8 cellular contexts compared by ENCODE assay signal in the genomic region with DNA sequence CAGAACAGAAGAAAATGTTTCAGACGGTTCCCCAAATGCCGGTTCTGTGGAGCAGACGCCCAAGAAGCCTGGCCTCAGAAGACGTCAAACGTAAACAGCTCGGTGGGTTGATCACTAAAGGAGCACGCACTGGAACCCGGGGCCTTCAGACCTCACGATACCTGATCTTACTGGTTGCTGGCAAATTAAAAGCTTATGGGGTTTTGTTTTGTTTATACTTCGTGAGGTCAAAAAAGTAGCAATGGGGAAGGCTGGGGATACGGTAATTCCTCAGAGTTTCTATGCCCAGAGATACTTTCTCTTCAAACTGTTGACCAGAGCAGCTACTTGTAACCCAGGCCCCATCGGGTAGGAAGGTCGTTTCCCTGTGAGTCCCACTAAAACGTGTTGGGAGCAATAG. TPM values are rescaled to one million over a fixed set of nuclear protein-coding genes. Genes with fewer than 3 reads are reported as not detected.
DNase-seq lines count a peak whose midpoint lies in the region; ATAC-seq and TF ChIP-seq lines count a peak whose summit lies in the region.

No MANE protein-coding gene starts in this region.

- peaks cover 33 to 54% (median 47%) of the 10 kb centered on the region in 3 donors for H3K4me1 ChIP-seq in skeletal muscle tissue (ENCODE audit: control insufficient read depth in 3 of 3, insufficient read depth in 3 of 3, low read length in 3 of 3)

- peak overlapping the region; percentile 97 to 99 (median 98) for H3K27ac Mint-ChIP-seq in CD14-positive monocyte
- H3K27ac Mint-ChIP-seq in activated CD4-positive, alpha-beta memory T cell treated with anti-CD3 and anti-CD28 coated beads, Interleukin-2, amount 10 ng/mL, durations not matched to agents 7 days and 5 days = peak overlapping the region; percentile 99

- H3K4me1 Mint-ChIP-seq in CD14-positive monocyte = peaks cover 58% of the 10 kb centered on the region
- peaks cover 22% of the 10 kb centered on the region for H3K4me1 Mint-ChIP-seq in activated CD4-positive, alpha-beta memory T cell treated with anti-CD3 and anti-CD28 coated beads, Interleukin-2, amount 10 ng/mL, durations not matched to agents 7 days and 5 days

- peak overlapping the region; percentile 97 to 99 for H3K4me3 Mint-ChIP-seq in CD14-positive monocyte
- peak overlapping the region; percentile 97 for H3K4me3 Mint-ChIP-seq in activated CD4-positive, alpha-beta memory T cell treated with anti-CD3 and anti-CD28 coated beads, Interleukin-2, amount 10 ng/mL, durations not matched to agents 7 days and 5 days

- H3K9ac ChIP-seq in skeletal muscle tissue (ENCODE audit: low read depth in 1 of 3, low read length in 3 of 3) = peak overlapping the region; percentile 95 to 99 (median 97)

- DNase-seq in CD14-positive monocyte (ENCODE audit: low spot score) (no peak), HFF-Myc (ENCODE audit: extremely low read depth, low read depth) (no peak), germinal center (ENCODE audit: low spot score) (peak; percentile 20), glomerular visceral epithelial cell (ENCODE audit: extremely low spot score) (no peak), globus pallidus (ENCODE audit: low spot score) (no peak)
- peak; percentile 51 for DNase-seq in activated CD4-positive, alpha-beta memory T cell treated with anti-CD3 and anti-CD28 coated beads, Interleukin-2, amount 10 ng/mL, durations not matched to agents 7 days and 5 days

- no peaks in the 10 kb centered on the region for H3K9me3 ChIP-seq in skeletal muscle tissue (ENCODE audit: control insufficient read depth in 3 of 3, low read length in 3 of 3)

- H3K27ac ChIP-seq in skeletal muscle tissue (ENCODE audit: low read depth, low read length) = peak overlapping the region; percentile 98

- peaks cover 41 to 43% of the 10 kb centered on the region in 2 donors for H3K36me3 Mint-ChIP-seq in CD14-positive monocyte
- H3K36me3 Mint-ChIP-seq in activated CD4-positive, alpha-beta memory T cell treated with anti-CD3 and anti-CD28 coated beads, Interleukin-2, amount 10 ng/mL, durations not matched to agents 7 days and 5 days (ENCODE audit: low read depth) = peaks cover 86% of the 10 kb centered on the region

- peaks cover 10 to 12% (median 10%) of the 10 kb centered on the region in 3 donors for H3K36me3 ChIP-seq in skeletal muscle tissue (ENCODE audit: control insufficient read depth in 3 of 3, insufficient read depth in 3 of 3, low read length in 3 of 3)

- H3K9me3 Mint-ChIP-seq in CD14-positive monocyte = peaks cover 0 to 4% (median 2%) of the 10 kb centered on the region in 7 donors
- no peaks in the 10 kb centered on the region for H3K9me3 Mint-ChIP-seq in activated CD4-positive, alpha-beta memory T cell treated with anti-CD3 and anti-CD28 coated beads, Interleukin-2, amount 10 ng/mL, durations not matched to agents 7 days and 5 days

- POLR2A ChIA-PET in activated CD4-positive, alpha-beta memory T cell treated with anti-CD3 and anti-CD28 coated beads, Interleukin-2, amount 10 ng/mL, durations not matched to agents 7 days and 5 days (lab: Charles Lee) = interaction anchor here (0.6 to 20.9 kb wide), 26 partner anchors 6 to 1670 kb away, joined by 3 to 886 read pairs (median 6); partner anchors contain the start of genes BORCS5, DUSP16 and GPR19

- H3K27me3 Mint-ChIP-seq in CD14-positive monocyte (ENCODE audit: low read depth in 3 of 3) = no peaks in the 10 kb centered on the region
- H3K27me3 Mint-ChIP-seq in activated CD4-positive, alpha-beta memory T cell treated with anti-CD3 and anti-CD28 coated beads, Interleukin-2, amount 10 ng/mL, durations not matched to agents 7 days and 5 days = no peaks in the 10 kb centered on the region

- TF ChIP-seq CTCF in CD14-positive monocyte (IDR thresholded peaks at IDR 0.05) = no peak
- no peak for TF ChIP-seq CTCF in HFF-Myc (IDR thresholded peaks at IDR 0.05; ENCODE audit: low read depth, low read length, missing control alignments)

- H3K4me3 ChIP-seq in HFF-Myc (replicated peaks; ENCODE audit: low read depth, low read length) (peak overlapping the region; percentile 89), skeletal muscle tissue (ENCODE audit: low read length in 3 of 3) (peak overlapping the region; percentile 92 to 98 (median 93))

- CTCF ChIA-PET in activated CD4-positive, alpha-beta memory T cell treated with anti-CD3 and anti-CD28 coated beads, Interleukin-2, amount 10 ng/mL, durations not matched to agents 7 days and 5 days (lab: Charles Lee) = interaction anchor here (0.8 to 6.9 kb wide), 6 partner anchors 8 to 359 kb away, joined by 5 to 50 read pairs (median 5); no protein-coding TSS in a partner anchor

- H3K27me3 ChIP-seq in skeletal muscle tissue (ENCODE audit: control insufficient read depth in 3 of 3, insufficient read depth in 3 of 3, low read length in 3 of 3) = no peaks in the 10 kb centered on the region

- ATAC-seq in GM18511 (IDR thresholded peaks at IDR 0.05; ENCODE audit: unreplicated experiment) = no peak

- intact Hi-C loops in CD14-positive monocyte (cut with micrococcal nuclease) = loop anchor here (5.0 to 10.0 kb wide), 6 partner anchors 96 to 1144 kb away; partner anchors contain the start of genes BORCS5 (in 1 of the 2), CREBL2 (in 1 of the 2), DDX47 (in 1 of the 2) and DUSP16 (in 1 of the 2)

RNA-seq across cellular contexts. Expression of gene CDKN1B, which starts 1.7 kb away (rescaled TPM):
- 1 to 10 TPM; 9.2 to 9.5 TPM for polyA plus RNA-seq in CD14-positive monocyte
- 100 to 1,000 TPM; 164 to 166 TPM for total RNA-seq in activated CD4-positive, alpha-beta memory T cell treated with anti-CD3 and anti-CD28 coated beads, Interleukin-2, amount 10 ng/mL, durations not matched to agents 7 days and 5 days
- 62.1 TPM for total RNA-seq in skeletal muscle tissue

RNA-seq across cellular contexts. Expression of gene GPR19, which starts 22.9 kb away (rescaled TPM):
- polyA plus RNA-seq in CD14-positive monocyte = not detected
- total RNA-seq in activated CD4-positive, alpha-beta memory T cell treated with anti-CD3 and anti-CD28 coated beads, Interleukin-2, amount 10 ng/mL, durations not matched to agents 7 days and 5 days = 10 to 100 TPM; 18.6 to 20.1 TPM
- 0.52 TPM for total RNA-seq in skeletal muscle tissue

Comparison
In these comparisons a context has a peak if more than half of its experiments do, and no peak if none do; other contexts are left out.
1. DNase-seq: peak in activated CD4-positive, alpha-beta memory T cell treated with anti-CD3 and anti-CD28 coated beads, Interleukin-2, amount 10 ng/mL, durations not matched to agents 7 days and 5 days (single experiment) and germinal center (single experiment); none in CD14-positive monocyte (single experiment), HFF-Myc (single experiment), glomerular visceral epithelial cell (single experiment) and globus pallidus (single experiment).
2. RNA of gene GPR19, which starts 22.9 kb away (total RNA-seq): 18.6 to 20.1 TPM in activated CD4-positive, alpha-beta memory T cell treated with anti-CD3 and anti-CD28 coated beads, Interleukin-2, amount 10 ng/mL, durations not matched to agents 7 days and 5 days; 0.52 TPM in skeletal muscle tissue (single experiment); every median in the first group is over 10 times any median in the second.